ENCODE assay signal across 28 cellular contexts in genomic region chr5:14061106-14061505, GRCh38.
DNase-seq lines count a peak whose midpoint lies in the region; ATAC-seq and TF ChIP-seq lines count a peak whose summit lies in the region.
"Had no signal": no experiment of that assay in that cellular context is flagged by ENCODE, and none has a peak within 500 bp of the region (broad histone marks: within the 10 kb centered on the region; RNA-seq: fewer than 3 reads in every experiment).

No MANE protein-coding gene starts in this region.

- no peaks in the 10 kb centered on the region for H3K79me2 ChIP-seq in GM23338 (replicated peaks; ENCODE audit: insufficient read depth)

- H3K4me3 Mint-ChIP-seq in GM23338: no peak overlapping the region
- H3K4me3 Mint-ChIP-seq: activated CD8-positive, alpha-beta memory T cell treated with anti-CD3 and anti-CD28 coated beads, Interleukin-2, amount 10 ng/mL, durations not matched to agents 7 days and 5 days; activated naive CD8-positive, alpha-beta T cell treated with anti-CD3 and anti-CD28 coated beads, Interleukin-2, amount 10 ng/mL, durations not matched to agents 7 days and 5 days; activated T-cell treated with anti-CD3 and anti-CD28 coated beads, Interleukin-2, amount 50 U/mL, for 4 hours; immature natural killer cell; natural killer cell treated with Interleukin-12 subunit alpha and Interleukin-12 subunit beta and Interleukin-15 and Interleukin-18, amount 100 ng/mL, for 72 hours; stimulated activated effector memory CD8-positive, alpha-beta T cell treated with anti-CD3 and anti-CD28 coated beads, Interleukin-12 subunit alpha, Interleukin-12 subunit beta, amount 100 ng/mL, for 72 hours; T-cell had no signal

- H3K27me3 Mint-ChIP-seq in GM23338 (ENCODE audit: insufficient read depth, low read depth, poor library complexity): peaks cover 3% of the 10 kb centered on the region
- H3K27me3 Mint-ChIP-seq: activated CD8-positive, alpha-beta memory T cell treated with anti-CD3 and anti-CD28 coated beads, Interleukin-2, amount 10 ng/mL, durations not matched to agents 7 days and 5 days; activated naive CD8-positive, alpha-beta T cell treated with anti-CD3 and anti-CD28 coated beads, Interleukin-2, amount 10 ng/mL, durations not matched to agents 7 days and 5 days had no signal

- no peak overlapping the region for H3K4me2 ChIP-seq in GM23338

- H3K27me3 ChIP-seq in GM23338 (ENCODE audit: insufficient read depth) (no peaks in the 10 kb centered on the region), iPS DF 6.9 (ENCODE audit: control insufficient read depth, insufficient read depth, low read length) (no peaks in the 10 kb centered on the region)
- H3K27me3 ChIP-seq: ascending aorta, gastrocnemius medialis, sigmoid colon, transverse colon had no signal

- no peak overlapping the region for H3K27ac Mint-ChIP-seq in GM23338
- H3K27ac Mint-ChIP-seq: activated CD8-positive, alpha-beta memory T cell treated with anti-CD3 and anti-CD28 coated beads, Interleukin-2, amount 10 ng/mL, durations not matched to agents 7 days and 5 days; activated naive CD8-positive, alpha-beta T cell treated with anti-CD3 and anti-CD28 coated beads, Interleukin-2, amount 10 ng/mL, durations not matched to agents 7 days and 5 days; immature natural killer cell; natural killer cell treated with Interleukin-12 subunit alpha and Interleukin-12 subunit beta and Interleukin-15 and Interleukin-18, amount 100 ng/mL, for 72 hours; stimulated activated effector memory CD8-positive, alpha-beta T cell treated with anti-CD3 and anti-CD28 coated beads, Interleukin-12 subunit alpha, Interleukin-12 subunit beta, amount 100 ng/mL, for 72 hours; T-cell had no signal

- H3K9me3 ChIP-seq in iPS DF 6.9 (ENCODE audit: control insufficient read depth, insufficient read depth, low read length): no peaks in the 10 kb centered on the region
- H3K9me3 ChIP-seq: ascending aorta, gastrocnemius medialis, psoas muscle, sigmoid colon, transverse colon had no signal

- H3K4me1 Mint-ChIP-seq in GM23338: no peaks in the 10 kb centered on the region
- H3K4me1 Mint-ChIP-seq: activated CD8-positive, alpha-beta memory T cell treated with anti-CD3 and anti-CD28 coated beads, Interleukin-2, amount 10 ng/mL, durations not matched to agents 7 days and 5 days; activated naive CD8-positive, alpha-beta T cell treated with anti-CD3 and anti-CD28 coated beads, Interleukin-2, amount 10 ng/mL, durations not matched to agents 7 days and 5 days; immature natural killer cell; stimulated activated effector memory CD8-positive, alpha-beta T cell treated with anti-CD3 and anti-CD28 coated beads, Interleukin-12 subunit alpha, Interleukin-12 subunit beta, amount 100 ng/mL, for 72 hours; T-cell had no signal

- H2AFZ ChIP-seq in GM23338: peak overlapping the region; percentile 85

- DNase-seq in GM23338 (ENCODE audit: low spot score): peak; percentile 41
- peak; percentile 32 for DNase-seq in HT-29 (ENCODE audit: low spot score)
- DNase-seq in SHP77 (lab: John Stamatoyannopoulos, UW): peak; percentile 40 to 55
- DNase-seq in iPS DF 6.9 (ENCODE audit: low read depth, low spot score): peak; percentile 22
- DNase-seq in NCI-H524 treated with DMSO at 0.1 percent for 48 hours (lab: John Stamatoyannopoulos, UW): no peak
- DNase-seq in UCSD-AML1 (lab: John Stamatoyannopoulos, UW; ENCODE audit: unreplicated experiment): no peak
- DNase-seq: activated CD8-positive, alpha-beta memory T cell treated with anti-CD3 and anti-CD28 coated beads, Interleukin-2, amount 10 ng/mL, durations not matched to agents 7 days and 5 days; activated gamma-delta T cell treated with Interleukin-2 at 50 U/mL for 16 hours; activated naive CD8-positive, alpha-beta T cell treated with anti-CD3 and anti-CD28 coated beads, Interleukin-2, amount 10 ng/mL, durations not matched to agents 7 days and 5 days; activated T-cell treated with anti-CD3 and anti-CD28 coated beads, Interleukin-2, amount 50 U/mL, for 4 hours; C1 segment of cervical spinal cord; DMS79; gastrocnemius medialis; immature natural killer cell; Kasumi-1; left colon; mammary epithelial cell; NCI-H146; NCI-H2107; NCI-H510A; psoas muscle; sigmoid colon; T-cell; transverse colon had no signal

- H3K4me3 ChIP-seq in GM23338 (no peak overlapping the region), iPS DF 6.9 (ENCODE audit: low read length) (no peak overlapping the region)
- H3K4me3 ChIP-seq: ascending aorta, gastrocnemius medialis, psoas muscle, sigmoid colon, transverse colon had no signal

- no peaks in the 10 kb centered on the region for H3K36me3 Mint-ChIP-seq in GM23338 (ENCODE audit: low read depth)
- H3K36me3 Mint-ChIP-seq: activated CD8-positive, alpha-beta memory T cell treated with anti-CD3 and anti-CD28 coated beads, Interleukin-2, amount 10 ng/mL, durations not matched to agents 7 days and 5 days; activated naive CD8-positive, alpha-beta T cell treated with anti-CD3 and anti-CD28 coated beads, Interleukin-2, amount 10 ng/mL, durations not matched to agents 7 days and 5 days; immature natural killer cell; natural killer cell treated with Interleukin-12 subunit alpha and Interleukin-12 subunit beta and Interleukin-15 and Interleukin-18, amount 100 ng/mL, for 72 hours; stimulated activated effector memory CD8-positive, alpha-beta T cell treated with anti-CD3 and anti-CD28 coated beads, Interleukin-12 subunit alpha, Interleukin-12 subunit beta, amount 100 ng/mL, for 72 hours; T-cell had no signal

- H3K9me3 Mint-ChIP-seq in GM23338: no peaks in the 10 kb centered on the region; the same call in 2 of the 3 replicates
- H3K9me3 Mint-ChIP-seq: stimulated activated effector memory CD8-positive, alpha-beta T cell treated with anti-CD3 and anti-CD28 coated beads, Interleukin-12 subunit alpha, Interleukin-12 subunit beta, amount 100 ng/mL, for 72 hours had no signal

- H3K36me3 ChIP-seq in GM23338 (ENCODE audit: insufficient read depth): no peaks in the 10 kb centered on the region
- no peaks in the 10 kb centered on the region for H3K36me3 ChIP-seq in iPS DF 6.9 (ENCODE audit: control insufficient read depth, insufficient read depth, low read length)
- H3K36me3 ChIP-seq: ascending aorta, gastrocnemius medialis, sigmoid colon, transverse colon had no signal

- no peaks in the 10 kb centered on the region for H4K20me1 ChIP-seq in GM23338 (replicated peaks; ENCODE audit: insufficient read depth)

- WGBS in iPS DF 6.9 (ENCODE audit: insufficient coverage, insufficient read length): no CpG with 5 or more reads among the region's 5 CpGs

- H3K9me2 ChIP-seq in GM23338 (ENCODE audit: insufficient read depth): no peaks in the 10 kb centered on the region

- no peak for TF ChIP-seq CTCF in GM23338 (conservative IDR thresholded peaks at IDR 0.05; ENCODE audit: low read depth in 2 of 2)

- H3K27ac ChIP-seq in GM23338 (ENCODE audit: low read depth): no peak overlapping the region
- no peak overlapping the region for H3K27ac ChIP-seq in iPS DF 6.9 (ENCODE audit: low read length)
- H3K27ac ChIP-seq: ascending aorta, gastrocnemius medialis, psoas muscle, sigmoid colon, transverse colon had no signal

- H3F3A ChIP-seq in GM23338 (replicated peaks; ENCODE audit: low read depth): no peaks in the 10 kb centered on the region

- H3K4me1 ChIP-seq in GM23338 (ENCODE audit: insufficient read depth) (no peaks in the 10 kb centered on the region), iPS DF 6.9 (ENCODE audit: control insufficient read depth, insufficient read depth, low read length) (no peaks in the 10 kb centered on the region)
- H3K4me1 ChIP-seq: ascending aorta, gastrocnemius medialis, psoas muscle, sigmoid colon, transverse colon had no signal

- ATAC-seq in GM23338 (peak; percentile 62), HG03135 (IDR thresholded peaks at IDR 0.05; ENCODE audit: unreplicated experiment) (no peak)
- ATAC-seq: activated CD8-positive, alpha-beta memory T cell treated with anti-CD3 and anti-CD28 coated beads, Interleukin-2, amount 10 ng/mL, durations not matched to agents 7 days and 5 days; activated T-cell treated with anti-CD3 and anti-CD28 coated beads, Interleukin-2, amount 50 U/mL, for 4 hours; gastrocnemius medialis; left colon; natural killer cell treated with Interleukin-12 subunit alpha and Interleukin-12 subunit beta and Interleukin-15 and Interleukin-18, amount 100 ng/mL, for 72 hours; psoas muscle; stimulated activated effector memory CD8-positive, alpha-beta T cell treated with anti-CD3 and anti-CD28 coated beads, Interleukin-12 subunit alpha, Interleukin-12 subunit beta, amount 100 ng/mL, for 72 hours; T-cell had no signal

TF ChIP-seq in GM23338, 12 proteins besides CTCF, POLR2A, EP300 and RAD21 (continues in another document):
- TF ChIP-seq POLR2AphosphoS5 (IDR thresholded peaks at IDR 0.05; ENCODE audit: low read depth): no peak
- TF ChIP-seq EZH2 (IDR thresholded peaks at IDR 0.05; ENCODE audit: low read depth, unreplicated experiment): no peak
- TF ChIP-seq NANOG (IDR thresholded peaks at IDR 0.05; ENCODE audit: borderline replicate concordance): no peak
- TF ChIP-seq ETS1 (IDR thresholded peaks at IDR 0.05): 0 out of 2 replicates have a peak, but pooled peaks have one; percentile 21

Comparison
In these comparisons a context has a peak if more than half of its experiments do, and no peak if none do; other contexts are left out.
1. DNase-seq: peak in GM23338 (single experiment), HT-29 (single experiment), SHP77 (2 of 2) and iPS DF 6.9 (single experiment); none in NCI-H524 treated with DMSO at 0.1 percent for 48 hours (single experiment) and UCSD-AML1 (single experiment).